15 cellular contexts compared by ENCODE assay signal in genomic region chr15:39215006-39215405, GRCh38.
"Had no signal": no experiment of that assay in that cellular context is flagged by ENCODE, and none has a peak within 500 bp of the region (broad histone marks: within the 10 kb centered on the region; RNA-seq: fewer than 3 reads in every experiment).

No MANE protein-coding gene starts in this region.

- H3K27ac Mint-ChIP-seq: activated naive CD4-positive, alpha-beta T cell treated with anti-CD3 and anti-CD28 coated beads, Interleukin-2, amount 50 U/mL, for 24 hours; natural killer cell; stimulated activated naive B cell treated with anti-CD40 and anti-IgM and Interleukin-4, amounts not matched to agents 10 μg/mL and 1 μg/mL and 100 μg/mL, for 72 hours; T-helper 1 cell treated with Interleukin-12 subunit alpha and Interleukin-12 subunit beta and Interleukin-4 antibody, amounts not matched to agents 30 μg/mL and 1 μg/mL, for 36 hours had no signal

- H3K27ac ChIP-seq: ascending aorta, coronary artery, neutrophil, sigmoid colon, spleen, thoracic aorta had no signal

- H3K9me3 Mint-ChIP-seq: central memory CD8-positive, alpha-beta T cell; T-helper 1 cell treated with Interleukin-12 subunit alpha and Interleukin-12 subunit beta and Interleukin-4 antibody, amounts not matched to agents 30 μg/mL and 1 μg/mL, for 36 hours had no signal

- H3K36me3 Mint-ChIP-seq: activated naive CD4-positive, alpha-beta T cell treated with anti-CD3 and anti-CD28 coated beads, Interleukin-2, amount 50 U/mL, for 24 hours; stimulated activated naive B cell treated with anti-CD40 and anti-IgM and Interleukin-4, amounts not matched to agents 10 μg/mL and 1 μg/mL and 100 μg/mL, for 72 hours had no signal

- H3K36me3 ChIP-seq: ascending aorta, neutrophil, sigmoid colon, spleen, thoracic aorta had no signal

- H3K9me3 ChIP-seq: ascending aorta, neutrophil, sigmoid colon, thoracic aorta had no signal

- DNase-seq: activated CD4-positive, alpha-beta T cell treated with anti-CD3 and anti-CD28 coated beads, Interleukin-2, amount 50 U/mL, for 1 hour; activated CD4-positive, CD25-positive, alpha-beta regulatory T cell treated with anti-CD3 and anti-CD28 coated beads, Interleukin-2, amount 50 U/mL, for 72 hours; activated gamma-delta T cell; erythroblast; natural killer cell; sigmoid colon; spleen; stimulated activated naive B cell treated with anti-CD40 and anti-IgM and Interleukin-4, amounts not matched to agents 10 μg/mL and 1 μg/mL and 100 μg/mL, for 72 hours had no signal

- H3K4me1 ChIP-seq: ascending aorta, spleen had no signal

- H3K27me3 ChIP-seq: ascending aorta, neutrophil, sigmoid colon, spleen had no signal

- H3K4me1 Mint-ChIP-seq: activated naive CD4-positive, alpha-beta T cell treated with anti-CD3 and anti-CD28 coated beads, Interleukin-2, amount 50 U/mL, for 24 hours; central memory CD8-positive, alpha-beta T cell; natural killer cell; stimulated activated naive B cell treated with anti-CD40 and anti-IgM and Interleukin-4, amounts not matched to agents 10 μg/mL and 1 μg/mL and 100 μg/mL, for 72 hours had no signal

- H3K4me3 ChIP-seq: ascending aorta, coronary artery, sigmoid colon, spleen, thoracic aorta had no signal

- ATAC-seq: natural killer cell; stimulated activated naive B cell treated with anti-CD40 and anti-IgM and Interleukin-4, amounts not matched to agents 10 μg/mL and 1 μg/mL and 100 μg/mL, for 72 hours had no signal

- H3K4me3 Mint-ChIP-seq: activated naive CD4-positive, alpha-beta T cell treated with anti-CD3 and anti-CD28 coated beads, Interleukin-2, amount 50 U/mL, for 24 hours; central memory CD8-positive, alpha-beta T cell; natural killer cell; stimulated activated naive B cell treated with anti-CD40 and anti-IgM and Interleukin-4, amounts not matched to agents 10 μg/mL and 1 μg/mL and 100 μg/mL, for 72 hours; T-helper 1 cell treated with Interleukin-12 subunit alpha and Interleukin-12 subunit beta and Interleukin-4 antibody, amounts not matched to agents 30 μg/mL and 1 μg/mL, for 36 hours had no signal
